8 cellular contexts compared by ENCODE assay signal in genomic region chr5:140244525-140245025, GRCh38. TPM values are rescaled to one million over a fixed set of nuclear protein-coding genes. Genes with fewer than 3 reads are reported as not detected.
DNase-seq lines count a peak whose midpoint lies in the region; ATAC-seq and TF ChIP-seq lines count a peak whose summit lies in the region.

No MANE protein-coding gene starts in this region.

- no peaks in the 10 kb centered on the region for H3K27me3 Mint-ChIP-seq in activated CD8-positive, alpha-beta T cell treated with anti-CD3 and anti-CD28 coated beads for 36 hours
- no peaks in the 10 kb centered on the region for H3K27me3 Mint-ChIP-seq in memory B cell

- H3K9me3 Mint-ChIP-seq in activated CD8-positive, alpha-beta T cell treated with anti-CD3 and anti-CD28 coated beads for 36 hours: no peaks in the 10 kb centered on the region
- no peaks in the 10 kb centered on the region for H3K9me3 Mint-ChIP-seq in memory B cell

- intact Hi-C loops in activated CD8-positive, alpha-beta T cell treated with anti-CD3 and anti-CD28 coated beads for 36 hours (cut with micrococcal nuclease): no loop called here
- intact Hi-C loops in dorsolateral prefrontal cortex (cut with DNase I): loop anchor here (2.0 to 10.0 kb wide), 6 partner anchors 58 to 470 kb away; partner anchors contain the start of genes PFDN1 (in 2 of the 2), NRG2 (in 1 of the 2) and ZMAT2 (in 1 of the 2)

- H3K4me3 Mint-ChIP-seq in activated CD8-positive, alpha-beta T cell treated with anti-CD3 and anti-CD28 coated beads for 36 hours: no peak overlapping the region
- H3K4me3 Mint-ChIP-seq in memory B cell: no peak overlapping the region

- peak; percentile 48 for DNase-seq in NK-92 treated with Interleukin-12 subunit alpha and Interleukin-12 subunit beta, amount 100 ng/mL, for 24 hours (lab: John Stamatoyannopoulos, UW)
- DNase-seq in NK-92 (lab: John Stamatoyannopoulos, UW; ENCODE audit: unreplicated experiment): no peak
- peak; percentile 85 for DNase-seq in NCI-H82 (lab: John Stamatoyannopoulos, UW)
- DNase-seq in activated CD8-positive, alpha-beta T cell treated with anti-CD3 and anti-CD28 coated beads for 36 hours: peak; percentile 91
- peak; percentile 89 to 95 (median 94) for DNase-seq in dorsolateral prefrontal cortex
- peak; percentile 68 to 70 for DNase-seq in memory B cell (ENCODE audit: low spot score in 2 of 2)
- peak; percentile 35 for DNase-seq in stimulated activated CD8-positive, alpha-beta memory T cell treated with anti-CD3 and anti-CD28 coated beads, Interleukin-12 subunit alpha, Interleukin-12 subunit beta, amount 100 ng/mL, for 24 hours (ENCODE audit: extremely low read depth)

- CTCF ChIA-PET in activated CD8-positive, alpha-beta T cell treated with anti-CD3 and anti-CD28 coated beads for 36 hours (lab: Charles Lee): interaction anchor here (0.6 to 26.2 kb wide), 39 partner anchors 9 to 477 kb away, joined by 3 to 874 read pairs (median 6); partner anchors contain the start of genes HBEGF, PFDN1 and SLC4A9

- H3K27ac ChIP-seq in dorsolateral prefrontal cortex: peak overlapping the region in 58 of 59 donors; percentile 5 to 90 (median 78)

- TF ChIP-seq CTCF in activated CD8-positive, alpha-beta T cell treated with anti-CD3 and anti-CD28 coated beads for 36 hours (IDR thresholded peaks at IDR 0.05): peak; percentile 91
- TF ChIP-seq CTCF in dorsolateral prefrontal cortex (IDR thresholded peaks at IDR 0.05 in 54 of 56, conservative IDR thresholded peaks at IDR 0.05 in 2 of 56; ENCODE audit: low read depth in 1 of 56, partially characterized antibody in 56 of 56): peak; percentile 60 to 99 (median 94)

- peak; percentile 45 for ATAC-seq in HG03139 (IDR thresholded peaks at IDR 0.05; ENCODE audit: unreplicated experiment)
- peak; percentile 77 for ATAC-seq in activated CD8-positive, alpha-beta T cell treated with anti-CD3 and anti-CD28 coated beads for 36 hours
- peak; percentile 79 for ATAC-seq in memory B cell (ENCODE audit: low read depth)

- peak overlapping the region in 23 of 59 donors; percentile 1 to 42 (median 24) for H3K4me3 ChIP-seq in dorsolateral prefrontal cortex

- peaks cover 10% of the 10 kb centered on the region for H3K4me1 Mint-ChIP-seq in activated CD8-positive, alpha-beta T cell treated with anti-CD3 and anti-CD28 coated beads for 36 hours (ENCODE audit: low read depth)
- peaks cover 20% of the 10 kb centered on the region for H3K4me1 Mint-ChIP-seq in memory B cell

- H3K27me3 ChIP-seq in dorsolateral prefrontal cortex: no peaks in the 10 kb centered on the region

- H3K27ac Mint-ChIP-seq in activated CD8-positive, alpha-beta T cell treated with anti-CD3 and anti-CD28 coated beads for 36 hours: no peak overlapping the region
- peak overlapping the region; percentile 12 for H3K27ac Mint-ChIP-seq in memory B cell

- POLR2A ChIA-PET in activated CD8-positive, alpha-beta T cell treated with anti-CD3 and anti-CD28 coated beads for 36 hours (lab: Charles Lee): interaction anchor here (1.6 kb wide), 1 partner anchor 108 kb away, joined by 5 read pairs; no protein-coding TSS in a partner anchor

- H3K36me3 Mint-ChIP-seq in activated CD8-positive, alpha-beta T cell treated with anti-CD3 and anti-CD28 coated beads for 36 hours (ENCODE audit: low read depth): peaks cover 6% of the 10 kb centered on the region
- peaks cover 2% of the 10 kb centered on the region for H3K36me3 Mint-ChIP-seq in memory B cell

RNA-seq across cellular contexts. Expression of gene PFDN1, which starts 58.3 kb away (rescaled TPM):
- total RNA-seq in activated CD8-positive, alpha-beta T cell treated with anti-CD3 and anti-CD28 coated beads for 36 hours: 10 to 100 TPM; 49.1 to 50.6 TPM
- 10 to 100 TPM; 43.9 to 80.3 (median 64.1) TPM for total RNA-seq in dorsolateral prefrontal cortex
